ENCODE assay signal across 8 cellular contexts in genomic region chr3:53346514-53346913, GRCh38. TPM values are rescaled to one million over a fixed set of nuclear protein-coding genes. Genes with fewer than 3 reads are reported as not detected.
DNase-seq lines count a peak whose midpoint lies in the region; ATAC-seq and TF ChIP-seq lines count a peak whose summit lies in the region.

No MANE protein-coding gene starts in this region.

- peaks cover 0 to 4% of the 10 kb centered on the region in 2 donors for H3K4me1 ChIP-seq in ascending aorta
- H3K4me1 ChIP-seq in tibial artery = peaks cover 0 to 34% (median 18%) of the 10 kb centered on the region in 4 donors

- H3K27ac ChIP-seq in ascending aorta (peak overlapping the region; percentile 97 to 99), tibial artery (peak overlapping the region; percentile 93 to 98)

- TF ChIP-seq CTCF in BJ (IDR thresholded peaks at IDR 0.05; ENCODE audit: insufficient read depth, low read depth, low read length) = no peak
- TF ChIP-seq CTCF in HFF-Myc (IDR thresholded peaks at IDR 0.05; ENCODE audit: low read depth, low read length, missing control alignments) = no peak
- no peak for TF ChIP-seq CTCF in ascending aorta (IDR thresholded peaks at IDR 0.05)
- no peak for TF ChIP-seq CTCF in tibial artery (IDR thresholded peaks at IDR 0.05)

- H3K4me3 ChIP-seq in BJ (ENCODE audit: low read depth, low read length) (peak overlapping the region; percentile 94), HFF-Myc (replicated peaks; ENCODE audit: low read depth, low read length) (peak overlapping the region; percentile 98), ascending aorta (peak overlapping the region; percentile 74 to 99), tibial artery (peak overlapping the region; percentile 89 to 95)

- H3K36me3 ChIP-seq in BJ (ENCODE audit: control insufficient read depth, insufficient read depth, low read length) = peaks cover 1% of the 10 kb centered on the region
- H3K36me3 ChIP-seq in ascending aorta = peaks cover 16 to 27% of the 10 kb centered on the region in 2 donors
- peaks cover 7 to 24% (median 16%) of the 10 kb centered on the region in 3 donors for H3K36me3 ChIP-seq in tibial artery

- H3K27me3 ChIP-seq in BJ (ENCODE audit: control insufficient read depth, insufficient read depth, low read length) = no peaks in the 10 kb centered on the region
- no peaks in the 10 kb centered on the region for H3K27me3 ChIP-seq in ascending aorta
- no peaks in the 10 kb centered on the region for H3K27me3 ChIP-seq in tibial artery

- intact Hi-C loops in ascending aorta (cut with DNase I) (loop anchor here (2.0 to 10.0 kb wide), 4 partner anchors 28 to 546 kb away; partner anchors contain the start of genes RFT1 and SELENOK), tibial artery (cut with DNase I; ENCODE audit: low total_unique reads) (loop anchor here (5.0 kb wide), 1 partner anchor 546 kb away; the partner anchor contains the start of gene SELENOK)

- no peaks in the 10 kb centered on the region for H3K9me3 ChIP-seq in ascending aorta
- H3K9me3 ChIP-seq in tibial artery = no peaks in the 10 kb centered on the region

- DNase-seq in BJ (ENCODE audit: low read depth) (no peak), HFF-Myc (ENCODE audit: extremely low read depth, low read depth) (no peak), ascending aorta (ENCODE audit: low spot score in 2 of 2) (no peak), left kidney (ENCODE audit: low read depth, low spot score) (peak; percentile 76), tibial artery (no peak), NCI-H187 (lab: John Stamatoyannopoulos, UW) (no peak)

- POLR2A ChIA-PET in BJ (lab: Charles Lee) = no interaction called here

- CTCF ChIA-PET in BJ (lab: Yijun Ruan, JAX) = interaction anchor here (2.3 kb wide), 1 partner anchor 47 kb away, joined by 7 read pairs; no protein-coding TSS in a partner anchor

- ATAC-seq in HG02759 (IDR thresholded peaks at IDR 0.05; ENCODE audit: unreplicated experiment) = no peak
- no peak for ATAC-seq in HG02642 (IDR thresholded peaks at IDR 0.05; ENCODE audit: poor library complexity, unreplicated experiment)

RNA-seq across cellular contexts. Expression of gene DCP1A, which starts 0.8 kb away (rescaled TPM):
- 22.4 and 34.0 TPM in 2 replicates for polyA plus RNA-seq in BJ (2011; rRNA removed)
- 29.9 and 61.3 TPM in 2 replicates for polyA minus RNA-seq in BJ (2011; rRNA and poly(A)+ RNA removed)
- total RNA-seq in ascending aorta = 21.7 TPM
